ENCODE assay signal across 8 cellular contexts in genomic region chr9:126499005-126499910, GRCh38.
DNase-seq lines count a peak whose midpoint lies in the region; ATAC-seq and TF ChIP-seq lines count a peak whose summit lies in the region.

No MANE protein-coding gene starts in this region.

- peak overlapping the region; percentile 57 for H2AFZ ChIP-seq in fibroblast of lung (ENCODE audit: low read length)

- ATAC-seq in natural killer cell treated with Interleukin-12 subunit alpha and Interleukin-12 subunit beta and Interleukin-15 and Interleukin-18, amount 100 ng/mL, for 72 hours: peak; percentile 60 to 75
- no peak for ATAC-seq in HG03342 (IDR thresholded peaks at IDR 0.05; ENCODE audit: unreplicated experiment)

- no peaks in the 10 kb centered on the region for H3K36me3 ChIP-seq in fibroblast of lung (ENCODE audit: control insufficient read depth, insufficient read depth, low read length)
- peaks cover 0 to 6% of the 10 kb centered on the region in 2 donors for H3K36me3 ChIP-seq in vagina

- H3K9ac ChIP-seq in fibroblast of lung (ENCODE audit: insufficient read depth, low read length): no peak overlapping the region

- DNase-seq in AG04449 (ENCODE audit: low read depth, low spot score) (no peak), GM13977 (ENCODE audit: low spot score) (peak; percentile 74), NCI-H82 (lab: John Stamatoyannopoulos, UW) (peak; percentile 85), fibroblast of lung (ENCODE audit: low read depth in 2 of 2) (peak; percentile 36 to 43), vagina (ENCODE audit: extremely low spot score in 2 of 2) (no peak)
- DNase-seq in activated T-cell treated with anti-CD3 and anti-CD28 coated beads, Interleukin-2, amount 50 U/mL, for 24 hours: peak; percentile 72
- DNase-seq in natural killer cell treated with Interleukin-12 subunit alpha and Interleukin-12 subunit beta and Interleukin-15 and Interleukin-18, amount 100 ng/mL, for 72 hours (ENCODE audit: low spot score): no peak

- H3K27ac ChIP-seq in fibroblast of lung (ENCODE audit: insufficient read depth, low read length): no peak overlapping the region
- no peak overlapping the region for H3K27ac ChIP-seq in vagina

- peak overlapping the region; percentile 56 for H3K4me3 ChIP-seq in AG04449 (ENCODE audit: low read depth, low read length)
- H3K4me3 ChIP-seq in fibroblast of lung (replicated peaks in 1 of 4; ENCODE audit: control extremely low read depth in 1 of 4, insufficient read depth in 1 of 4, low read depth in 3 of 4, low read length in 4 of 4): peak overlapping the region; percentile 43 to 59 (median 54)
- H3K4me3 ChIP-seq in vagina: peak overlapping the region; percentile 35 to 38

- peak overlapping the region; percentile 78 for H3K4me2 ChIP-seq in fibroblast of lung (ENCODE audit: extremely low read depth, insufficient read depth, low read length)

- TF ChIP-seq CTCF in AG04449 (IDR thresholded peaks at IDR 0.05; ENCODE audit: insufficient read depth, low read length, missing control alignments) (peak; percentile 90), GM13977 (IDR thresholded peaks at IDR 0.05; ENCODE audit: extremely low read depth, insufficient read depth, missing control alignments) (peak; percentile 93), fibroblast of lung (conservative IDR thresholded peaks at IDR 0.05 in 1 of 2, IDR thresholded peaks at IDR 0.05 in 1 of 2; ENCODE audit: low read depth in 1 of 2, low read length in 2 of 2) (peak; percentile 89 to 95), vagina (IDR thresholded peaks at IDR 0.05) (peak; percentile 89 to 95 (median 94))

- no peaks in the 10 kb centered on the region for H4K20me1 ChIP-seq in fibroblast of lung (ENCODE audit: control insufficient read depth, extremely low read depth, insufficient read depth, low read length)

- H3K9me3 ChIP-seq in fibroblast of lung (ENCODE audit: control insufficient read depth, insufficient read depth, low read depth, low read length) (no peaks in the 10 kb centered on the region), vagina (no peaks in the 10 kb centered on the region)

- H3K36me3 Mint-ChIP-seq in activated T-cell treated with anti-CD3 and anti-CD28 coated beads, Interleukin-2, amount 50 U/mL, for 24 hours (ENCODE audit: low read depth): no peaks in the 10 kb centered on the region
- no peaks in the 10 kb centered on the region for H3K36me3 Mint-ChIP-seq in natural killer cell treated with Interleukin-12 subunit alpha and Interleukin-12 subunit beta and Interleukin-15 and Interleukin-18, amount 100 ng/mL, for 72 hours

- intact Hi-C loops in vagina (cut with DNase I): no loop called here

- H3K27me3 ChIP-seq in fibroblast of lung (ENCODE audit: control insufficient read depth, insufficient read depth, low read length) (peaks cover 3% of the 10 kb centered on the region), vagina (no peaks in the 10 kb centered on the region)

- CTCF ChIA-PET in AG04449 (lab: Yijun Ruan, JAX): interaction anchor here (0.7 to 11.2 kb wide), 58 partner anchors 8 to 1122 kb away, joined by 3 to 269 read pairs (median 4); partner anchors contain the start of gene ZBTB43

- no peaks in the 10 kb centered on the region for H3K9me3 Mint-ChIP-seq in activated T-cell treated with anti-CD3 and anti-CD28 coated beads, Interleukin-2, amount 50 U/mL, for 24 hours
- no peaks in the 10 kb centered on the region for H3K9me3 Mint-ChIP-seq in natural killer cell treated with Interleukin-12 subunit alpha and Interleukin-12 subunit beta and Interleukin-15 and Interleukin-18, amount 100 ng/mL, for 72 hours

- peaks cover 14% of the 10 kb centered on the region for H3K27me3 Mint-ChIP-seq in activated T-cell treated with anti-CD3 and anti-CD28 coated beads, Interleukin-2, amount 50 U/mL, for 24 hours
- peaks cover 0 to 10% of the 10 kb centered on the region in 2 donors for H3K27me3 Mint-ChIP-seq in natural killer cell treated with Interleukin-12 subunit alpha and Interleukin-12 subunit beta and Interleukin-15 and Interleukin-18, amount 100 ng/mL, for 72 hours

- no peaks in the 10 kb centered on the region for H3K79me2 ChIP-seq in fibroblast of lung (ENCODE audit: control insufficient read depth, insufficient read depth, low read length)

- POLR2A ChIA-PET in AG04449 (lab: Yijun Ruan, JAX): no interaction called here

- no peak overlapping the region for H3K27ac Mint-ChIP-seq in activated T-cell treated with anti-CD3 and anti-CD28 coated beads, Interleukin-2, amount 50 U/mL, for 24 hours
- no peak overlapping the region for H3K27ac Mint-ChIP-seq in natural killer cell treated with Interleukin-12 subunit alpha and Interleukin-12 subunit beta and Interleukin-15 and Interleukin-18, amount 100 ng/mL, for 72 hours

- in situ Hi-C loops in GM13977 (cut with MboI; ENCODE audit: low pct_unique_long_range_greater_than_20kb, low sequenced_read_pairs, unreplicated experiment): no loop called here

- peaks cover 13% of the 10 kb centered on the region for H3K4me1 Mint-ChIP-seq in activated T-cell treated with anti-CD3 and anti-CD28 coated beads, Interleukin-2, amount 50 U/mL, for 24 hours (ENCODE audit: low read depth)
- H3K4me1 Mint-ChIP-seq in natural killer cell treated with Interleukin-12 subunit alpha and Interleukin-12 subunit beta and Interleukin-15 and Interleukin-18, amount 100 ng/mL, for 72 hours (ENCODE audit: low read depth in 2 of 2): peaks cover 6 to 11% of the 10 kb centered on the region in 2 donors

- H3K4me1 ChIP-seq in fibroblast of lung (ENCODE audit: control insufficient read depth, extremely low read depth, insufficient read depth, low read length) (no peaks in the 10 kb centered on the region), vagina (peaks cover 31% of the 10 kb centered on the region)

- peak overlapping the region; percentile 55 for H3K4me3 Mint-ChIP-seq in activated T-cell treated with anti-CD3 and anti-CD28 coated beads, Interleukin-2, amount 50 U/mL, for 24 hours
- peak overlapping the region; percentile 57 for H3K4me3 Mint-ChIP-seq in natural killer cell treated with Interleukin-12 subunit alpha and Interleukin-12 subunit beta and Interleukin-15 and Interleukin-18, amount 100 ng/mL, for 72 hours

- TF ChIP-seq POLR2A in vagina (IDR thresholded peaks at IDR 0.05): no peak

Comparison
In these comparisons a context has a peak if more than half of its experiments do, and no peak if none do; other contexts are left out.
1. DNase-seq: peak in GM13977 (single experiment), NCI-H82 (single experiment), activated T-cell treated with anti-CD3 and anti-CD28 coated beads, Interleukin-2, amount 50 U/mL, for 24 hours (single experiment) and fibroblast of lung (2 of 2); none in AG04449 (single experiment), natural killer cell treated with Interleukin-12 subunit alpha and Interleukin-12 subunit beta and Interleukin-15 and Interleukin-18, amount 100 ng/mL, for 72 hours (single experiment) and vagina (0 of 2).
2. Peak in every context shown above with its lines, with median percentiles within 50 percentile points of each other: H3K4me3 ChIP-seq and CTCF ChIP-seq.